Comparison of ENCODE assay signal across 8 cellular contexts in the genomic region with DNA sequence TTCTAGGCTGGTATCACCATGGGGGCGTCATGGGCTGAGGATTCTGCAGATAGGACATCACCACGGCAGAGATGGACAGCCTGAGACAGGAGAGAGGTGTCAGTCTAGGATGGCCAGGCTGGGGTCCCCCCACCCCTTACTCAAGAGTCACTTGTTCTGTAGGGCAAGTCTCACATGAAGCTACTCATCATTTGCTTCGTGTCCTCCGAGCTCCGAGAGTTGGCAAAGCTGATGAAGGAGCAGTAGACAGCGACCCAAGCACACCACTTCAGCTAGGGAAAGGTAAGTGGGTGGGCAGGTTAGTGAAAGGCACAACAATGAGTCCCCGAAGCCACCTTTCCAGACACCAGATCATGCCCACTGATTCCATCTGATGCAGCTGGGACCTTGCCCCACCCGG. TPM values are rescaled to one million over a fixed set of nuclear protein-coding genes. Genes with fewer than 3 reads are reported as not detected.
DNase-seq lines count a peak whose midpoint lies in the region; ATAC-seq, FAIRE-seq and TF ChIP-seq lines count a peak whose summit lies in the region.

No MANE protein-coding gene starts in this region.

- TF ChIP-seq CTCF in astrocyte (IDR thresholded peaks at IDR 0.05; ENCODE audit: insufficient read depth, low read depth, low read length) (no peak), right lobe of liver (IDR thresholded peaks at IDR 0.05) (no peak)

- H3K4me1 ChIP-seq in astrocyte (ENCODE audit: insufficient read depth, low read length) (peaks cover 21% of the 10 kb centered on the region), right lobe of liver (peaks cover 0 to 28% (median 12%) of the 10 kb centered on the region in 4 donors), thymus (ENCODE audit: control insufficient read depth, insufficient read depth, low read length) (peaks cover 22% of the 10 kb centered on the region)

- 69% methylated on average over 6 of the region's 8 CpGs for WGBS in right lobe of liver (ENCODE audit: insufficient coverage, low coverage, low lambda C conversion rate, missing lambda C conversion rate)
- 92% methylated on average over 8 of the region's 8 CpGs for WGBS in thymus

- H3K36me3 ChIP-seq in astrocyte (ENCODE audit: insufficient read depth, low read length) (peaks cover 3% of the 10 kb centered on the region), right lobe of liver (peaks cover 0 to 13% (median 0%) of the 10 kb centered on the region in 4 donors), thymus (ENCODE audit: control insufficient read depth, insufficient read depth) (peaks cover 37% of the 10 kb centered on the region)

- H3K4me2 ChIP-seq in astrocyte (ENCODE audit: low read length), result peak overlapping the region; percentile 89

- H3K4me1 Mint-ChIP-seq in activated T-cell treated with anti-CD3 and anti-CD28 coated beads, Interleukin-2, amount 50 U/mL, for 24 hours (ENCODE audit: low read depth), result peaks cover 56% of the 10 kb centered on the region
- H3K4me1 Mint-ChIP-seq in astrocyte (ENCODE audit: low read depth, unreplicated experiment), result peaks cover 25% of the 10 kb centered on the region

- H3K9me3 ChIP-seq in astrocyte (ENCODE audit: insufficient read depth, low read depth, low read length), result no peaks in the 10 kb centered on the region
- H3K9me3 ChIP-seq in right lobe of liver, result no peaks in the 10 kb centered on the region
- H3K9me3 ChIP-seq in thymus (ENCODE audit: control insufficient read depth), result no peaks in the 10 kb centered on the region

- intact Hi-C loops in right lobe of liver (cut with DNase I), result loop anchor here in 1 of 2 donors (10.0 kb wide), 1 partner anchor 104 kb away; no protein-coding TSS in a partner anchor

- H3K4me3 ChIP-seq in astrocyte (ENCODE audit: insufficient read depth, low read depth, low read length) (peak overlapping the region; percentile 83), right lobe of liver (peak overlapping the region; percentile 55 to 83 (median 63)), thymus (ENCODE audit: low read length) (peak overlapping the region; percentile 92)

- peaks cover 55% of the 10 kb centered on the region for H3K79me2 ChIP-seq in astrocyte (ENCODE audit: insufficient read depth, low read length)

- H3K36me3 Mint-ChIP-seq in activated T-cell treated with anti-CD3 and anti-CD28 coated beads, Interleukin-2, amount 50 U/mL, for 24 hours (ENCODE audit: low read depth), result peaks cover 89% of the 10 kb centered on the region
- peaks cover 6% of the 10 kb centered on the region for H3K36me3 Mint-ChIP-seq in astrocyte (ENCODE audit: low read depth, unreplicated experiment)

- ATAC-seq in right lobe of liver, result no peak
- no peak for ATAC-seq in GM21576 (IDR thresholded peaks at IDR 0.05; ENCODE audit: unreplicated experiment)

- H4K20me1 ChIP-seq in astrocyte (ENCODE audit: insufficient read depth, low read length), result peaks cover 19% of the 10 kb centered on the region

- FAIRE-seq in astrocyte (lab: Jason Lieb, UNC), result no peak

- H3K27ac ChIP-seq in astrocyte (ENCODE audit: low read depth, low read length) (peak overlapping the region; percentile 97), right lobe of liver (peak overlapping the region in 1 of 3 donors; percentile 96), thymus (ENCODE audit: low read depth) (no peak overlapping the region)

- H3K9me3 Mint-ChIP-seq in activated T-cell treated with anti-CD3 and anti-CD28 coated beads, Interleukin-2, amount 50 U/mL, for 24 hours, result no peaks in the 10 kb centered on the region
- H3K9me3 Mint-ChIP-seq in astrocyte (ENCODE audit: unreplicated experiment), result no peaks in the 10 kb centered on the region

- no peaks in the 10 kb centered on the region for H3K27me3 Mint-ChIP-seq in activated T-cell treated with anti-CD3 and anti-CD28 coated beads, Interleukin-2, amount 50 U/mL, for 24 hours
- no peaks in the 10 kb centered on the region for H3K27me3 Mint-ChIP-seq in astrocyte (ENCODE audit: low read depth, unreplicated experiment)

- no peak for TF ChIP-seq POLR2A in right lobe of liver (IDR thresholded peaks at IDR 0.05)

- H3K27me3 ChIP-seq in astrocyte (ENCODE audit: insufficient read depth, low read length) (no peaks in the 10 kb centered on the region), right lobe of liver (no peaks in the 10 kb centered on the region), thymus (ENCODE audit: control insufficient read depth, insufficient read depth) (no peaks in the 10 kb centered on the region)

- peak overlapping the region; percentile 88 for H3K9ac ChIP-seq in astrocyte (ENCODE audit: low read length)

- no peak overlapping the region for H2AFZ ChIP-seq in astrocyte (ENCODE audit: low read depth, low read length)

- peak overlapping the region; percentile 95 for H3K4me3 Mint-ChIP-seq in activated T-cell treated with anti-CD3 and anti-CD28 coated beads, Interleukin-2, amount 50 U/mL, for 24 hours
- peak overlapping the region; percentile 98 for H3K4me3 Mint-ChIP-seq in astrocyte (ENCODE audit: unreplicated experiment)

- peak overlapping the region; percentile 100 for H3K27ac Mint-ChIP-seq in activated T-cell treated with anti-CD3 and anti-CD28 coated beads, Interleukin-2, amount 50 U/mL, for 24 hours
- peak overlapping the region; percentile 100 for H3K27ac Mint-ChIP-seq in astrocyte (ENCODE audit: unreplicated experiment)

- DNase-seq in activated T-cell treated with anti-CD3 and anti-CD28 coated beads, Interleukin-2, amount 50 U/mL, for 24 hours, result no peak
- DNase-seq in activated T-cell treated with anti-CD3 and anti-CD28 coated beads, Interleukin-2, amount 50 U/mL, for 48 hours, result no peak
- DNase-seq in astrocyte (ENCODE audit: low read depth) (no peak), right lobe of liver (no peak), iPS-NIHi11 (ENCODE audit: low spot score) (no peak), NCI-H2107 treated with DMSO at 0.1 percent for 48 hours (lab: John Stamatoyannopoulos, UW; ENCODE audit: unreplicated experiment) (no peak)

RNA-seq across cellular contexts. Expression of gene WDR83, which starts 1.7 kb away (rescaled TPM):
- total RNA-seq in astrocyte (10.0 and 13.3 TPM in 2 replicates), right lobe of liver (1 to 10 TPM; 2.5 to 6.2 (median 4.2) TPM)
- 19.6 TPM for polyA plus RNA-seq in thymus

RNA-seq across cellular contexts. Expression of gene MAN2B1, which starts 1.8 kb away (rescaled TPM):
- 105 and 129 TPM in 2 replicates for total RNA-seq in astrocyte
- 10 to 100 TPM; 32.7 to 76.5 (median 53.6) TPM for total RNA-seq in right lobe of liver
- polyA plus RNA-seq in thymus, result 49.1 TPM

RNA-seq across cellular contexts. Expression of gene DHPS, which starts 13.3 kb away (rescaled TPM):
- total RNA-seq in astrocyte, result 43.4 and 47.6 TPM in 2 replicates
- 10 to 100 TPM; 29.5 to 60.5 (median 45.8) TPM for total RNA-seq in right lobe of liver
- 74.3 TPM for polyA plus RNA-seq in thymus

RNA-seq across cellular contexts. Expression of gene GNG14, which starts 19.5 kb away (rescaled TPM):
- not detected in 2 replicates for total RNA-seq in astrocyte
- not detected for total RNA-seq in right lobe of liver
- 0.14 TPM for polyA plus RNA-seq in thymus

RNA-seq across cellular contexts. Expression of gene FBXW9, which starts 28.1 kb away (rescaled TPM):
- total RNA-seq in astrocyte, result 9.9 and 11.6 TPM in 2 replicates
- 1 to 10 TPM; 1.6 to 4.9 (median 2.6) TPM for total RNA-seq in right lobe of liver
- polyA plus RNA-seq in thymus, result 6.5 TPM
